In genomic region chr6:111855775-111856174, GRCh38 we compare ENCODE assay signal across 1 cellular context.
TF ChIP-seq lines count a peak whose summit lies in the region.

No MANE protein-coding gene starts in this region.

TF ChIP-seq in GM23338, 12 proteins besides CTCF, POLR2A, EP300 and RAD21 (continued from another document):
- TF ChIP-seq, protein P1, sequence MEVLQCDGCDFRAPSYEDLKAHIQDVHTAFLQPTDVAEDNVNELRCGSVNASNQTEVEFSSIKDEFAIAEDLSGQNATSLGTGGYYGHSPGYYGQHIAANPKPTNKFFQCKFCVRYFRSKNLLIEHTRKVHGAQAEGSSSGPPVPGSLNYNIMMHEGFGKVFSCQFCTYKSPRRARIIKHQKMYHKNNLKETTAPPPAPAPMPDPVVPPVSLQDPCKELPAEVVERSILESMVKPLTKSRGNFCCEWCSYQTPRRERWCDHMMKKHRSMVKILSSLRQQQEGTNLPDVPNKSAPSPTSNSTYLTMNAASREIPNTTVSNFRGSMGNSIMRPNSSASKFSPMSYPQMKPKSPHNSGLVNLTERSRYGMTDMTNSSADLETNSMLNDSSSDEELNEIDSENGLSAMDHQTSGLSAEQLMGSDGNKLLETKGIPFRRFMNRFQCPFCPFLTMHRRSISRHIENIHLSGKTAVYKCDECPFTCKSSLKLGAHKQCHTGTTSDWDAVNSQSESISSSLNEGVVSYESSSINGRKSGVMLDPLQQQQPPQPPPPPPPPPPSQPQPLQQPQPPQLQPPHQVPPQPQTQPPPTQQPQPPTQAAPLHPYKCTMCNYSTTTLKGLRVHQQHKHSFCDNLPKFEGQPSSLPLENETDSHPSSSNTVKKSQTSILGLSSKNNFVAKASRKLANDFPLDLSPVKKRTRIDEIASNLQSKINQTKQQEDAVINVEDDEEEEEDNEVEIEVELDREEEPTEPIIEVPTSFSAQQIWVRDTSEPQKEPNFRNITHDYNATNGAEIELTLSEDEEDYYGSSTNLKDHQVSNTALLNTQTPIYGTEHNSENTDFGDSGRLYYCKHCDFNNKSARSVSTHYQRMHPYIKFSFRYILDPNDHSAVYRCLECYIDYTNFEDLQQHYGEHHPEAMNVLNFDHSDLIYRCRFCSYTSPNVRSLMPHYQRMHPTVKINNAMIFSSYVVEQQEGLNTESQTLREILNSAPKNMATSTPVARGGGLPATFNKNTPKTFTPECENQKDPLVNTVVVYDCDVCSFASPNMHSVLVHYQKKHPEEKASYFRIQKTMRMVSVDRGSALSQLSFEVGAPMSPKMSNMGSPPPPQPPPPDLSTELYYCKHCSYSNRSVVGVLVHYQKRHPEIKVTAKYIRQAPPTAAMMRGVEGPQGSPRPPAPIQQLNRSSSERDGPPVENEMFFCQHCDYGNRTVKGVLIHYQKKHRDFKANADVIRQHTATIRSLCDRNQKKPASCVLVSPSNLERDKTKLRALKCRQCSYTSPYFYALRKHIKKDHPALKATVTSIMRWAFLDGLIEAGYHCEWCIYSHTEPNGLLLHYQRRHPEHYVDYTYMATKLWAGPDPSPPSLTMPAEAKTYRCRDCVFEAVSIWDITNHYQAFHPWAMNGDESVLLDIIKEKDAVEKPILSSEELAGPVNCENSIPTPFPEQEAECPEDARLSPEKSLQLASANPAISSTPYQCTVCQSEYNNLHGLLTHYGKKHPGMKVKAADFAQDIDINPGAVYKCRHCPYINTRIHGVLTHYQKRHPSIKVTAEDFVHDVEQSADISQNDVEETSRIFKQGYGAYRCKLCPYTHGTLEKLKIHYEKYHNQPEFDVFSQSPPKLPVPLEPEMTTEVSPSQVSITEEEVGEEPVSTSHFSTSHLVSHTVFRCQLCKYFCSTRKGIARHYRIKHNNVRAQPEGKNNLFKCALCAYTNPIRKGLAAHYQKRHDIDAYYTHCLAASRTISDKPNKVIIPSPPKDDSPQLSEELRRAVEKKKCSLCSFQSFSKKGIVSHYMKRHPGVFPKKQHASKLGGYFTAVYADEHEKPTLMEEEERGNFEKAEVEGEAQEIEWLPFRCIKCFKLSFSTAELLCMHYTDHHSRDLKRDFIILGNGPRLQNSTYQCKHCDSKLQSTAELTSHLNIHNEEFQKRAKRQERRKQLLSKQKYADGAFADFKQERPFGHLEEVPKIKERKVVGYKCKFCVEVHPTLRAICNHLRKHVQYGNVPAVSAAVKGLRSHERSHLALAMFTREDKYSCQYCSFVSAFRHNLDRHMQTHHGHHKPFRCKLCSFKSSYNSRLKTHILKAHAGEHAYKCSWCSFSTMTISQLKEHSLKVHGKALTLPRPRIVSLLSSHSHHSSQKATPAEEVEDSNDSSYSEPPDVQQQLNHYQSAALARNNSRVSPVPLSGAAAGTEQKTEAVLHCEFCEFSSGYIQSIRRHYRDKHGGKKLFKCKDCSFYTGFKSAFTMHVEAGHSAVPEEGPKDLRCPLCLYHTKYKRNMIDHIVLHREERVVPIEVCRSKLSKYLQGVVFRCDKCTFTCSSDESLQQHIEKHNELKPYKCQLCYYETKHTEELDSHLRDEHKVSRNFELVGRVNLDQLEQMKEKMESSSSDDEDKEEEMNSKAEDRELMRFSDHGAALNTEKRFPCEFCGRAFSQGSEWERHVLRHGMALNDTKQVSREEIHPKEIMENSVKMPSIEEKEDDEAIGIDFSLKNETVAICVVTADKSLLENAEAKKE (CRISPR knock-in tag; IDR thresholded peaks at IDR 0.05) = no peak
- TF ChIP-seq ETS1 (IDR thresholded peaks at IDR 0.05) (no peak), STAT1 (IDR thresholded peaks at IDR 0.05; ENCODE audit: unreplicated experiment) (no peak), EZH2phosphoT487 (IDR thresholded peaks at IDR 0.05; ENCODE audit: unreplicated experiment) (no peak)
- TF ChIP-seq, protein P2, sequence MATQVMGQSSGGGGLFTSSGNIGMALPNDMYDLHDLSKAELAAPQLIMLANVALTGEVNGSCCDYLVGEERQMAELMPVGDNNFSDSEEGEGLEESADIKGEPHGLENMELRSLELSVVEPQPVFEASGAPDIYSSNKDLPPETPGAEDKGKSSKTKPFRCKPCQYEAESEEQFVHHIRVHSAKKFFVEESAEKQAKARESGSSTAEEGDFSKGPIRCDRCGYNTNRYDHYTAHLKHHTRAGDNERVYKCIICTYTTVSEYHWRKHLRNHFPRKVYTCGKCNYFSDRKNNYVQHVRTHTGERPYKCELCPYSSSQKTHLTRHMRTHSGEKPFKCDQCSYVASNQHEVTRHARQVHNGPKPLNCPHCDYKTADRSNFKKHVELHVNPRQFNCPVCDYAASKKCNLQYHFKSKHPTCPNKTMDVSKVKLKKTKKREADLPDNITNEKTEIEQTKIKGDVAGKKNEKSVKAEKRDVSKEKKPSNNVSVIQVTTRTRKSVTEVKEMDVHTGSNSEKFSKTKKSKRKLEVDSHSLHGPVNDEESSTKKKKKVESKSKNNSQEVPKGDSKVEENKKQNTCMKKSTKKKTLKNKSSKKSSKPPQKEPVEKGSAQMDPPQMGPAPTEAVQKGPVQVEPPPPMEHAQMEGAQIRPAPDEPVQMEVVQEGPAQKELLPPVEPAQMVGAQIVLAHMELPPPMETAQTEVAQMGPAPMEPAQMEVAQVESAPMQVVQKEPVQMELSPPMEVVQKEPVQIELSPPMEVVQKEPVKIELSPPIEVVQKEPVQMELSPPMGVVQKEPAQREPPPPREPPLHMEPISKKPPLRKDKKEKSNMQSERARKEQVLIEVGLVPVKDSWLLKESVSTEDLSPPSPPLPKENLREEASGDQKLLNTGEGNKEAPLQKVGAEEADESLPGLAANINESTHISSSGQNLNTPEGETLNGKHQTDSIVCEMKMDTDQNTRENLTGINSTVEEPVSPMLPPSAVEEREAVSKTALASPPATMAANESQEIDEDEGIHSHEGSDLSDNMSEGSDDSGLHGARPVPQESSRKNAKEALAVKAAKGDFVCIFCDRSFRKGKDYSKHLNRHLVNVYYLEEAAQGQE (IDR thresholded peaks at IDR 0.05; ENCODE audit: unreplicated experiment) = no peak
TF ChIP-seq in GM23338: peak in this region for 0.
